ENCODE assay signal across 11 cellular contexts in genomic region chr18:79275992-79276391, GRCh38.
DNase-seq lines count a peak whose midpoint lies in the region; ATAC-seq, FAIRE-seq and TF ChIP-seq lines count a peak whose summit lies in the region.
"Had no signal": no experiment of that assay in that cellular context is flagged by ENCODE, and none has a peak within 500 bp of the region (broad histone marks: within the 10 kb centered on the region; RNA-seq: fewer than 3 reads in every experiment).

No MANE protein-coding gene starts in this region.

- TF ChIP-seq CTCF in pancreas (IDR thresholded peaks at IDR 0.05): no peak

- no peaks in the 10 kb centered on the region for H3K27me3 ChIP-seq in pancreas
- H3K27me3 ChIP-seq: hepatocyte had no signal

- WGBS in pancreas, 2 donors: 91 to 94% methylated on average over 4 of the region's 4 CpGs

- H3K4me3 ChIP-seq in pancreas: no peak overlapping the region
- H3K4me3 ChIP-seq: hepatocyte had no signal

- no peak for FAIRE-seq in pancreas (lab: Jason Lieb, UNC)

- H3K27ac ChIP-seq in pancreas: no peak overlapping the region
- H3K27ac ChIP-seq: hepatocyte had no signal

- no peaks in the 10 kb centered on the region for H3K36me3 ChIP-seq in pancreas

- DNase-seq in fibroblast of gingiva (ENCODE audit: low read depth): peak; percentile 48
- no peak for DNase-seq in pancreas
- DNase-seq in NCI-H524 treated with DMSO at 0.1 percent for 48 hours (lab: John Stamatoyannopoulos, UW): no peak
- no peak for DNase-seq in COLO668 (lab: John Stamatoyannopoulos, UW; ENCODE audit: unreplicated experiment)
- DNase-seq in activated T-cell treated with anti-CD3 and anti-CD28 coated beads, Interleukin-2, amount 50 U/mL, for 1 hour: no peak
- DNase-seq: NCI-H1105 treated with DMSO at 0.1 percent for 48 hours, nucleus accumbens had no signal

- no peaks in the 10 kb centered on the region for H3K4me1 ChIP-seq in pancreas

- peak; percentile 94 for ATAC-seq in GM18519 (IDR thresholded peaks at IDR 0.05; ENCODE audit: low FRiP score, unreplicated experiment)
- peak; percentile 67 for ATAC-seq in GM21423 (IDR thresholded peaks at IDR 0.05; ENCODE audit: unreplicated experiment)
- peak; percentile 88 for ATAC-seq in HG03439 (IDR thresholded peaks at IDR 0.05; ENCODE audit: unreplicated experiment)
- no peak for ATAC-seq in pancreas

- intact Hi-C loops in pancreas (cut with DNase I): no loop called here

- no peaks in the 10 kb centered on the region for H3K9me3 ChIP-seq in pancreas

Comparison
In these comparisons a context has a peak if more than half of its experiments do, and no peak if none do; other contexts are left out.
1. ATAC-seq: peak in GM18519 (single experiment), GM21423 (single experiment) and HG03439 (single experiment); none in pancreas (0 of 4).